ENCODE assay signal across 1 cellular context in genomic region chr3:58161435-58162398, GRCh38.
TF ChIP-seq lines count a peak whose summit lies in the region.

No MANE protein-coding gene starts in this region.

TF ChIP-seq in K562, 482 proteins besides CTCF, POLR2A, EP300 and RAD21 (continued from another document and continues in another):
- no peak for TF ChIP-seq PRDM10 (IDR thresholded peaks at IDR 0.05; ENCODE audit: partially characterized antibody)
- no peak for TF ChIP-seq CEBPG (CRISPR knock-in tag; IDR thresholded peaks at IDR 0.05)
- 0 out of 4 replicates have a peak, but pooled peaks of 1 of the 2 experiments have one; percentile 11 for TF ChIP-seq CEBPG (tag; conservative IDR thresholded peaks at IDR 0.05 in 1 of 2, IDR thresholded peaks at IDR 0.05 in 1 of 2)
- TF ChIP-seq PML (IDR thresholded peaks at IDR 0.05; ENCODE audit: low read length): no peak
- no peak for TF ChIP-seq MCM2 (IDR thresholded peaks at IDR 0.05; ENCODE audit: low read depth)
- no peak for TF ChIP-seq CHD2 (IDR thresholded peaks at IDR 0.05; ENCODE audit: low read depth, low read length)
- TF ChIP-seq NRF1 (conservative IDR thresholded peaks at IDR 0.05 in 1 of 2, IDR thresholded peaks at IDR 0.05 in 1 of 2): 0 out of 4 replicates have a peak, but pooled peaks of 1 of the 2 experiments have one; percentile 20
- TF ChIP-seq ZNF347 (CRISPR knock-in tag; IDR thresholded peaks at IDR 0.05; ENCODE audit: low read depth): no peak
- 0 out of 2 replicates have a peak, but pooled peaks have one; percentile 44 for TF ChIP-seq XRCC3 (IDR thresholded peaks at IDR 0.05)
- TF ChIP-seq ELK3 (CRISPR knock-in tag; IDR thresholded peaks at IDR 0.05): no peak
- TF ChIP-seq KAT7 (CRISPR knock-in tag; IDR thresholded peaks at IDR 0.05; ENCODE audit: borderline replicate concordance): 0 out of 2 replicates have a peak, but pooled peaks have one; percentile 31
- TF ChIP-seq ZNF12 (CRISPR knock-in tag; IDR thresholded peaks at IDR 0.05): no peak
- peak; percentile 99 for TF ChIP-seq HLTF (IDR thresholded peaks at IDR 0.05)
- TF ChIP-seq ZNF444 (CRISPR knock-in tag; IDR thresholded peaks at IDR 0.05): no peak
- no peak for TF ChIP-seq EWSR1 (IDR thresholded peaks at IDR 0.05; ENCODE audit: borderline replicate concordance, low read depth, partially characterized antibody)
- TF ChIP-seq HNRNPH1 (optimal IDR thresholded peaks at IDR 0.05; ENCODE audit: low read depth, low read length): no peak
- no peak for TF ChIP-seq AFF1 (IDR thresholded peaks at IDR 0.05; ENCODE audit: low read depth in 1 of 2, partially characterized antibody in 2 of 2)
- TF ChIP-seq DMBX1 (CRISPR knock-in tag; IDR thresholded peaks at IDR 0.05; ENCODE audit: borderline replicate concordance): peak; percentile 87
- TF ChIP-seq MCM3 (IDR thresholded peaks at IDR 0.05): no peak
- TF ChIP-seq MED1 (CRISPR knock-in tag; IDR thresholded peaks at IDR 0.05; ENCODE audit: borderline replicate concordance): no peak
- TF ChIP-seq ZNF197 (CRISPR knock-in tag; IDR thresholded peaks at IDR 0.05; ENCODE audit: low read depth): peak; percentile 71; the same call in 1 of the 2 replicates
- TF ChIP-seq COPS2 (conservative IDR thresholded peaks at IDR 0.05): no peak
- no peak for TF ChIP-seq STAG1 (CRISPR knock-in tag; IDR thresholded peaks at IDR 0.05; ENCODE audit: borderline replicate concordance)
- TF ChIP-seq FOS (IDR thresholded peaks at IDR 0.05; ENCODE audit: extremely low read depth, insufficient read length): no peak
- no peak for TF ChIP-seq NCOA4 (IDR thresholded peaks at IDR 0.05; ENCODE audit: partially characterized antibody)
- TF ChIP-seq GMEB1 (CRISPR knock-in tag; IDR thresholded peaks at IDR 0.05): no peak
- no peak for TF ChIP-seq SRSF3 (IDR thresholded peaks at IDR 0.05; ENCODE audit: insufficient read depth, low read length)
- TF ChIP-seq ARNT (IDR thresholded peaks at IDR 0.05): no peak
- TF ChIP-seq MTF1 (CRISPR knock-in tag; IDR thresholded peaks at IDR 0.05; ENCODE audit: borderline replicate concordance): no peak
- 0 out of 2 replicates have a peak, but pooled peaks have one; percentile 33 for TF ChIP-seq ZNF609 (CRISPR knock-in tag; IDR thresholded peaks at IDR 0.05; ENCODE audit: borderline replicate concordance)
- peak; percentile 60; the same call in 1 of the 2 replicates for TF ChIP-seq JUN (IDR thresholded peaks at IDR 0.05; ENCODE audit: borderline replicate concordance, low read depth, low read length)
- TF ChIP-seq JUN (CRISPR knock-in tag; IDR thresholded peaks at IDR 0.05; ENCODE audit: borderline replicate concordance): no peak
- TF ChIP-seq ZNF695 (CRISPR knock-in tag; IDR thresholded peaks at IDR 0.05): no peak
- TF ChIP-seq ZNF518B (CRISPR knock-in tag; IDR thresholded peaks at IDR 0.05): no peak
- peak; percentile 48; the same call in 1 of the 2 replicates for TF ChIP-seq ESRRA (IDR thresholded peaks at IDR 0.05; ENCODE audit: borderline replicate concordance, low read depth)
- no peak for TF ChIP-seq PHB (CRISPR knock-in tag; IDR thresholded peaks at IDR 0.05)
- 0 out of 2 replicates have a peak, but pooled peaks have one; percentile 14 for TF ChIP-seq RAD51 (IDR thresholded peaks at IDR 0.05; ENCODE audit: borderline replicate concordance, low read depth)
- TF ChIP-seq ATF6 (CRISPR knock-in tag; IDR thresholded peaks at IDR 0.05): no peak; the same call in 1 of the 2 replicates
- TF ChIP-seq ZNF143 (CRISPR knock-in tag; IDR thresholded peaks at IDR 0.05): peak; percentile 63; the same call in 1 of the 2 replicates
- TF ChIP-seq HNRNPUL1 (IDR thresholded peaks at IDR 0.05; ENCODE audit: low read length): no peak
- no peak for TF ChIP-seq ZNF24 (IDR thresholded peaks at IDR 0.05)
- TF ChIP-seq TCF3 (CRISPR knock-in tag; IDR thresholded peaks at IDR 0.05): peak; percentile 31
- no peak for TF ChIP-seq SMARCC2 (IDR thresholded peaks at IDR 0.05; ENCODE audit: low read depth)
- TF ChIP-seq ARID1B (IDR thresholded peaks at IDR 0.05): peak; percentile 75
